8 cellular contexts compared by ENCODE assay signal in the genomic region with DNA sequence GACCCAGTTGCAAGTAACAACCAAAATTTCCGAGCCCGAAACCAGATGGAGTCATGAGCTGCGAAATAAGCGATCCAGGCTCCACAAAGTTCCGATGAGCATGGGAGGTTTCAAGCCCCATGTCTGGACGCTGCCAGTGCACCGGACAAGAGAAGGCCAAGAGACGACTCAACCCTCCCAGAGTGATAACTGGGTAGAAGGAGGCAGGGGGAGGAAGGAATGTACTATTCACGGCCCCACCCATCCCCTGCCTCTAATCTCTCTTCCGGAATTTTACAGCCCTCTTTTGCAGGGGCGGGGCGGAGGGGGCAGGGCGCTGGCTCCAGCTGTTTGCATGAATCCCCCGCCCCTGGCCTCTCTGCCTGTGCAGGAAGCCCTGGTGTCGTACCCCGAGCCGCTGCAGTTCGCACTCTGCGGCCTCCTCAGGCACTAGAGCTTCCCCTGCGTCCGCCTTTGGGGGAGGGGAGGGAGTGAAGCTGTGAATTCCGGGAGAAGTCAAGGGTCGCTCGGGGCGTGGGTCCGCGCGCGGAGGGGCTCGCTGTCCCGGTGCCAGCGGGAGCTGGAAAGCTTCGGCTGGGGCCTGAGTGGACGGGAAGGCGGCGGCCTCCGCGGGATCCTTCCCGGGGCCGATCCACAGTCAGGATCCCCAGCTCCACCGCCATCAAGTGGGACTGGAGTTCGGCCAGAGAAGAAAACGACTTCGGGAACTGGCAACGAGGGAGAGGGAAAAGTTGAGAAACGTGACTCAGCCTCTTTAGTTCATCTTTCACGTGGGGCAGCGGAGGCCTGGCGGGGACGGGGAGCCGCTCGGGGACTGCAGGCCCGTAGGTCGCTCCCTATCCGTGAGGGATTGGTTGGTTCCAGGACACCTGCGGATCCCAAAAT. TPM values are rescaled to one million over a fixed set of nuclear protein-coding genes. Genes with fewer than 3 reads are reported as not detected.
A peak's percentile ranks its signal among the peaks of the same experiment; 100 is the strongest.
DNase-seq lines count a peak whose midpoint lies in the region; ATAC-seq and TF ChIP-seq lines count a peak whose summit lies in the region.

No MANE protein-coding gene starts in this region.

- H3K36me3 Mint-ChIP-seq in activated T-cell treated with anti-CD3 and anti-CD28 coated beads, Interleukin-2, amount 50 U/mL, for 4 hours (ENCODE audit: insufficient read depth), result no peaks in the 10 kb centered on the region
- H3K36me3 Mint-ChIP-seq in natural killer cell, result no peaks in the 10 kb centered on the region

- DNase-seq in GM04504 (ENCODE audit: low read depth) (peak; percentile 82), NCI-H82 treated with DMSO at 0.1 percent for 48 hours (lab: John Stamatoyannopoulos, UW; ENCODE audit: unreplicated experiment) (peak; percentile 50), fibroblast of mammary gland (ENCODE audit: low read depth) (peak; percentile 93), natural killer cell (peak; percentile 63), NCI-H2196 treated with DMSO at 0.1 percent for 48 hours (lab: John Stamatoyannopoulos, UW; ENCODE audit: unreplicated experiment) (no peak)
- DNase-seq in activated T-cell treated with anti-CD3 and anti-CD28 coated beads, Interleukin-2, amount 50 U/mL, for 4 hours, result peak; percentile 72
- DNase-seq in stimulated activated naive CD8-positive, alpha-beta T cell treated with anti-CD3 and anti-CD28 coated beads, Interleukin-15, amount 100 ng/mL, for 72 hours, result peak; percentile 76 to 88

- peak; percentile 70 for ATAC-seq in HG02588 (IDR thresholded peaks at IDR 0.05; ENCODE audit: unreplicated experiment)
- peak; percentile 46 to 49 for ATAC-seq in activated T-cell treated with anti-CD3 and anti-CD28 coated beads, Interleukin-2, amount 50 U/mL, for 4 hours
- ATAC-seq in natural killer cell, result peak; percentile 50 to 83 (median 70)
- peak; percentile 82 for ATAC-seq in stimulated activated naive CD8-positive, alpha-beta T cell treated with anti-CD3 and anti-CD28 coated beads, Interleukin-15, amount 100 ng/mL, for 72 hours

- no peaks in the 10 kb centered on the region for H3K27me3 Mint-ChIP-seq in activated T-cell treated with anti-CD3 and anti-CD28 coated beads, Interleukin-2, amount 50 U/mL, for 4 hours (ENCODE audit: low read depth)
- no peaks in the 10 kb centered on the region for H3K27me3 Mint-ChIP-seq in natural killer cell (ENCODE audit: low read depth in 2 of 2)
- H3K27me3 Mint-ChIP-seq in stimulated activated naive CD8-positive, alpha-beta T cell treated with anti-CD3 and anti-CD28 coated beads, Interleukin-15, amount 100 ng/mL, for 72 hours, result no peaks in the 10 kb centered on the region

- H3K4me3 Mint-ChIP-seq in activated T-cell treated with anti-CD3 and anti-CD28 coated beads, Interleukin-2, amount 50 U/mL, for 4 hours, result peak overlapping the region; percentile 63
- H3K4me3 Mint-ChIP-seq in natural killer cell, result peak overlapping the region; percentile 81
- peak overlapping the region; percentile 85 to 88 for H3K4me3 Mint-ChIP-seq in stimulated activated naive CD8-positive, alpha-beta T cell treated with anti-CD3 and anti-CD28 coated beads, Interleukin-15, amount 100 ng/mL, for 72 hours

- H3K4me3 ChIP-seq in fibroblast of mammary gland (ENCODE audit: control insufficient read depth, low read depth, low read length), result peak overlapping the region; percentile 37

- no peaks in the 10 kb centered on the region for H3K9me3 Mint-ChIP-seq in activated T-cell treated with anti-CD3 and anti-CD28 coated beads, Interleukin-2, amount 50 U/mL, for 4 hours
- H3K9me3 Mint-ChIP-seq in natural killer cell, result no peaks in the 10 kb centered on the region
- no peaks in the 10 kb centered on the region for H3K9me3 Mint-ChIP-seq in stimulated activated naive CD8-positive, alpha-beta T cell treated with anti-CD3 and anti-CD28 coated beads, Interleukin-15, amount 100 ng/mL, for 72 hours

- intact Hi-C loops in natural killer cell (cut with micrococcal nuclease), result loop anchor here (1.0 to 5.0 kb wide), 2 partner anchors 12 to 72 kb away; no protein-coding TSS in a partner anchor

- TF ChIP-seq CTCF in fibroblast of mammary gland (conservative IDR thresholded peaks at IDR 0.05; ENCODE audit: control insufficient read depth, insufficient read depth, low read depth, low read length) (no peak), natural killer cell (IDR thresholded peaks at IDR 0.05) (no peak)

- peak overlapping the region; percentile 91 to 94 for H3K27ac Mint-ChIP-seq in natural killer cell
- peak overlapping the region; percentile 93 to 95 for H3K27ac Mint-ChIP-seq in stimulated activated naive CD8-positive, alpha-beta T cell treated with anti-CD3 and anti-CD28 coated beads, Interleukin-15, amount 100 ng/mL, for 72 hours

- peaks cover 57% of the 10 kb centered on the region for H3K4me1 Mint-ChIP-seq in activated T-cell treated with anti-CD3 and anti-CD28 coated beads, Interleukin-2, amount 50 U/mL, for 4 hours (ENCODE audit: low read depth)
- H3K4me1 Mint-ChIP-seq in natural killer cell, result peaks cover 42 to 53% of the 10 kb centered on the region in 2 donors
- H3K4me1 Mint-ChIP-seq in stimulated activated naive CD8-positive, alpha-beta T cell treated with anti-CD3 and anti-CD28 coated beads, Interleukin-15, amount 100 ng/mL, for 72 hours, result peaks cover 67% of the 10 kb centered on the region

RNA-seq across cellular contexts. Expression of a gene that starts 6.3 kb away (rescaled TPM):
- 100 to 1,000 TPM; 294 to 337 (median 297) TPM for total RNA-seq in activated T-cell treated with anti-CD3 and anti-CD28 coated beads, Interleukin-2, amount 50 U/mL, for 4 hours
- total RNA-seq in natural killer cell, result 100 to 1,000 TPM; 435 to 527 (median 443) TPM
